ENCODE assay signal across 8 cellular contexts in the genomic region with DNA sequence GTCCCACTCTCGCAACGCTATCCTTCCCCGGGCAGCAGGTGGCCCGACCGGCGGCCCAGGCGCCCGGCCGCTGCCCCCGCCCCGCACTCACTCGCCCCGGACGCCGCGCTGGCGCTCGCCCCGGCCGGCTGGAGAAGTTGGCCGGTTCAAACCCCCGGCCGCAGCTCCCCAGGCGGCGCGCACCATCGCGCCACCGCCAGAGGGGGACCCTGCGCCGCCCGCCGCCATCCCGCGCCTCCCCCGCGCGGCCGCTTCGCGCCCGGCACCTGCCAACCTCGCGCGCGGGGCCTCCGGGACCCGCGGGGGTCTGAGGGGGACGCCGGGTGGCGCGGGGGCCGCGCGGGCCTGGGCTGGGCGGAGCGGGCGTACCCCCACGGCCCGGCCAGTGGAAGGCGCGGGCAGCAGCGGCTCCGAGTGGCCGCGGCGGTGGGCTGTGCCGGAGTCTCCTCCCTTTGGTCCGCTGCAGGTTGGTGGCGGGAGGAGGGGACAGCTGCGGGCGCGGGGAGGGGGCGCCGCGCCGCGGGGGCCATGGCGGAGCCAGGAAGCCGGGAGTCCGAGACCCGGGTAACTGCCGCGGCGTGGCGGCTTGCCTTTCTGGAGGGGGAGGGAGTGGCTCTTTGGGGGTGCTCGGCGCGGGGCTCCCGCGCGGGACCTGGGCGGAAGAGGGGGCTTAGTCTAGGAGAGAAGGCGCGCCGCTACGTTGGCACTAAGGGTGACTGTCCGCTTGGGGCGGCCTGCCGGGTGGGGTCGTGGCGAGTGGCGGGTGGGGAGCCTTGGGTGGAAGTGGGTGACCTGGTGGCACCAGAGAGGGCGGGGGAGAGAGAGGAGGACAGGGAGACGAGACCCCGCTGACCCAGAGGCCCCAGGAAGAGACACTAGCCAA. TPM values are rescaled to one million over a fixed set of nuclear protein-coding genes. Genes with fewer than 3 reads are reported as not detected.
DNase-seq lines count a peak whose midpoint lies in the region; ATAC-seq, FAIRE-seq and TF ChIP-seq lines count a peak whose summit lies in the region.

A gene (plus strand): TSS at position 434 of the 883 bp plus-strand sequence. CDS start 95 bp downstream, at position 529.
A gene (minus strand): TSS at position 139 of the 883 bp plus-strand sequence. CDS start 715 bp downstream, outside the sequence.

- CTCF ChIA-PET in BJ (lab: Yijun Ruan, JAX): interaction anchor here (0.9 to 1.6 kb wide), 6 partner anchors 9 to 238 kb away, joined by 3 to 4 read pairs (median 3); no protein-coding TSS in a partner anchor

- TF ChIP-seq CTCF in BJ (IDR thresholded peaks at IDR 0.05; ENCODE audit: insufficient read depth, low read depth, low read length): no peak
- TF ChIP-seq CTCF in uterus (IDR thresholded peaks at IDR 0.05): peak in 3 of 4 experiments; percentile 52 to 87 (median 66)

- peaks cover 35% of the 10 kb centered on the region for H3K27me3 Mint-ChIP-seq in activated naive CD8-positive, alpha-beta T cell treated with anti-CD3 and anti-CD28 coated beads for 36 hours

- intact Hi-C loops in head of caudate nucleus (cut with DNase I): no loop called here
- intact Hi-C loops in uterus (cut with DNase I; ENCODE audit: low total_unique reads): no loop called here

- no peaks in the 10 kb centered on the region for H3K27me3 ChIP-seq in BJ (ENCODE audit: control insufficient read depth, insufficient read depth, low read length)
- no peaks in the 10 kb centered on the region for H3K27me3 ChIP-seq in uterus

- no peaks in the 10 kb centered on the region for H3K36me3 Mint-ChIP-seq in activated naive CD8-positive, alpha-beta T cell treated with anti-CD3 and anti-CD28 coated beads for 36 hours

- H3K36me3 ChIP-seq in BJ (ENCODE audit: control insufficient read depth, insufficient read depth, low read length) (peaks cover 7% of the 10 kb centered on the region), uterus (no peaks in the 10 kb centered on the region)

- POLR2A ChIA-PET in BJ (lab: Charles Lee): interaction anchor here (0.5 kb wide), 1 partner anchor 17 kb away, joined by 4 read pairs; no protein-coding TSS in a partner anchor

- no peak for DNase-seq in BJ (ENCODE audit: low read depth)
- DNase-seq in RCC 7860 (ENCODE audit: low spot score): peak; percentile 34
- DNase-seq in activated naive CD8-positive, alpha-beta T cell treated with anti-CD3 and anti-CD28 coated beads for 36 hours: peak; percentile 54
- DNase-seq in head of caudate nucleus: peak; percentile 44 to 93 (median 86)
- DNase-seq in nucleus accumbens (lab: John Stamatoyannopoulos, UW): peak in 52 of 56 donors; percentile 27 to 86 (median 72)
- peak; percentile 76 to 77 for DNase-seq in uterus

- H3K4me3 ChIP-seq in BJ (ENCODE audit: low read depth, low read length) (peak within 1 kb of the TSS; percentile 90), uterus (peak within 1 kb of the TSS; percentile 85 to 97)

- no peaks in the 10 kb centered on the region for H3K9me3 ChIP-seq in uterus

- peak within 1 kb of the TSS; percentile 83 for H3K4me3 Mint-ChIP-seq in activated naive CD8-positive, alpha-beta T cell treated with anti-CD3 and anti-CD28 coated beads for 36 hours

- in situ Hi-C loops in GM18951 (cut with MboI; ENCODE audit: low sequenced_read_pairs, unreplicated experiment): no loop called here

- H3K27ac Mint-ChIP-seq in activated naive CD8-positive, alpha-beta T cell treated with anti-CD3 and anti-CD28 coated beads for 36 hours: peak within 1 kb of the TSS; percentile 38

- peak; percentile 67 for ATAC-seq in HG03521 (IDR thresholded peaks at IDR 0.05; ENCODE audit: unreplicated experiment)

- TF ChIP-seq POLR2A in GM18951 (IDR thresholded peaks at IDR 0.05; ENCODE audit: extremely low read depth, insufficient read depth, insufficient read length): peak; percentile 91
- peak; percentile 39 to 79 for TF ChIP-seq POLR2A in uterus (IDR thresholded peaks at IDR 0.05)

- H3K9me3 Mint-ChIP-seq in activated naive CD8-positive, alpha-beta T cell treated with anti-CD3 and anti-CD28 coated beads for 36 hours: no peaks in the 10 kb centered on the region

- H3K4me1 Mint-ChIP-seq in activated naive CD8-positive, alpha-beta T cell treated with anti-CD3 and anti-CD28 coated beads for 36 hours: peaks cover 4% of the 10 kb centered on the region

- H3K27ac ChIP-seq in uterus: peak within 1 kb of the TSS; percentile 90

- peaks cover 3 to 13% of the 10 kb centered on the region in 2 donors for H3K4me1 ChIP-seq in uterus

- FAIRE-seq in RCC 7860 (lab: Jason Lieb, UNC): no peak

RNA-seq across cellular contexts. Expression of the first gene that starts in this region (rescaled TPM):
- polyA plus RNA-seq in BJ (2011; rRNA removed): 27.7 and 45.5 TPM in 2 replicates
- polyA minus RNA-seq in BJ (2011; rRNA and poly(A)+ RNA removed): 10.7 and 11.7 TPM in 2 replicates
- 1 to 10 TPM; 5.5 to 5.6 TPM for total RNA-seq in activated naive CD8-positive, alpha-beta T cell treated with anti-CD3 and anti-CD28 coated beads for 36 hours
- total RNA-seq in uterus: 100 to 1,000 TPM in 2 of 4 donors, 10 to 100 TPM in 2; 37.1 to 152 (median 84.1) TPM

RNA-seq across cellular contexts. Expression of the second gene that starts in this region (rescaled TPM):
- 32.8 and 45.7 TPM in 2 replicates for polyA plus RNA-seq in BJ (2011; rRNA removed)
- polyA minus RNA-seq in BJ (2011; rRNA and poly(A)+ RNA removed): 17.1 and 24.3 TPM in 2 replicates
- total RNA-seq in activated naive CD8-positive, alpha-beta T cell treated with anti-CD3 and anti-CD28 coated beads for 36 hours: under 1 TPM; 0.68 to 0.80 TPM
- 10 to 100 TPM; 19.6 to 36.8 (median 25.1) TPM for total RNA-seq in uterus

Comparison
In these comparisons a context has a peak if more than half of its experiments do, and no peak if none do; other contexts are left out.
1. RNA of the first gene that starts in this region (total RNA-seq): 37.1 to 152 TPM in uterus; 5.5 to 5.6 TPM in activated naive CD8-positive, alpha-beta T cell treated with anti-CD3 and anti-CD28 coated beads for 36 hours; every median in the first group is over 4 times any median in the second.
2. RNA of the second gene that starts in this region (total RNA-seq): 19.6 to 36.8 TPM in uterus; 0.68 to 0.80 TPM in activated naive CD8-positive, alpha-beta T cell treated with anti-CD3 and anti-CD28 coated beads for 36 hours; every median in the first group is over 10 times any median in the second.